In genomic region chr14:33188880-33189279, GRCh38 we compare ENCODE assay signal across 24 cellular contexts.
"Had no signal": no experiment of that assay in that cellular context is flagged by ENCODE, and none has a peak within 500 bp of the region (broad histone marks: within the 10 kb centered on the region; RNA-seq: fewer than 3 reads in every experiment).

No MANE protein-coding gene starts in this region.

- H3K36me3 ChIP-seq: Peyer's patch, SJSA1 had no signal

- ATAC-seq: PC-3 had no signal

- DNase-seq: Karpas-422, MM.1S, MV-4-11, NCI-H1105, NCI-H1417 treated with DMSO at 0.1 percent for 48 hours, NCI-H1436 treated with DMSO at 0.1 percent for 48 hours, NCI-H1694 treated with DMSO at 0.1 percent for 48 hours, NCI-H187 treated with DMSO at 0.1 percent for 48 hours, NCI-H2171 treated with DMSO at 0.1 percent for 48 hours, NCI-H345, NCI-H446, NCI-H510A treated with DMSO at 0.1 percent for 48 hours, NCI-H524 treated with DMSO at 0.1 percent for 48 hours, NCI-H526 treated with DMSO at 0.1 percent for 48 hours, OCI-M1, PC-3, Peyer's patch, Right ventricle myocardium superior, RPMI8226, SHP77 treated with DMSO at 0.1 percent for 48 hours, SK-N-SH, SW 1271, T-helper 1 cell had no signal

- H3K27me3 ChIP-seq: Peyer's patch, SJSA1 had no signal

- H3K27ac ChIP-seq: Peyer's patch, SJSA1 had no signal

- H3K4me3 ChIP-seq: Peyer's patch, SJSA1 had no signal

- H3K4me2 ChIP-seq: SK-N-SH had no signal

- H3K9ac ChIP-seq: SK-N-SH had no signal

- H3K4me1 ChIP-seq: Peyer's patch, SJSA1 had no signal

- H3K9me3 ChIP-seq: Peyer's patch, SJSA1, SK-N-SH had no signal
